ENCODE assay signal across 8 cellular contexts in genomic region chr18:55509631-55510372, GRCh38.
DNase-seq lines count a peak whose midpoint lies in the region; ATAC-seq, FAIRE-seq and TF ChIP-seq lines count a peak whose summit lies in the region.

No MANE protein-coding gene starts in this region.

- intact Hi-C loops in left lung (cut with DNase I) = loop anchor here in 1 of 2 donors (10.0 kb wide), 1 partner anchor 65 kb away; no protein-coding TSS in a partner anchor
- intact Hi-C loops in prostate gland (cut with DNase I) = no loop called here

- TF ChIP-seq POLR2A in A549 (IDR thresholded peaks at IDR 0.05; ENCODE audit: low read length) (no peak), prostate gland (IDR thresholded peaks at IDR 0.05) (no peak)

- H3K9me3 ChIP-seq in A549 (no peaks in the 10 kb centered on the region), left lung (no peaks in the 10 kb centered on the region), prostate gland (no peaks in the 10 kb centered on the region)

- H3K27me3 ChIP-seq in left lung (no peaks in the 10 kb centered on the region), prostate gland (replicated peaks; ENCODE audit: insufficient read depth) (no peaks in the 10 kb centered on the region)

- WGBS in A549 (ENCODE audit: missing lambda C conversion rate) = 47% methylated on average over 4 of the region's 4 CpGs
- 59% methylated on average over 4 of the region's 4 CpGs for WGBS in prostate gland

- POLR2A ChIA-PET in A549 (lab: Yijun Ruan, JAX) = no interaction called here

- no peak for TF ChIP-seq RAD21 in A549 (conservative IDR thresholded peaks at IDR 0.05 in 1 of 2, IDR thresholded peaks at IDR 0.05 in 1 of 2)

- CTCF ChIA-PET in A549 (lab: Yijun Ruan, JAX) = no interaction called here

- no peak overlapping the region for H3K4me3 ChIP-seq in A549
- H3K4me3 ChIP-seq in left lung = peak overlapping the region in 1 of 2 donors; percentile 12
- H3K4me3 ChIP-seq in prostate gland = peak overlapping the region in 1 of 2 donors; percentile 12

- peak overlapping the region; percentile 46 for H3K4me2 ChIP-seq in A549

- FAIRE-seq in A549 (lab: Jason Lieb, UNC) = no peak

- H3K36me3 ChIP-seq in left lung (no peaks in the 10 kb centered on the region), prostate gland (no peaks in the 10 kb centered on the region)

- H3K4me1 ChIP-seq in A549 = no peaks in the 10 kb centered on the region
- peaks cover 9 to 24% of the 10 kb centered on the region in 2 donors for H3K4me1 ChIP-seq in left lung
- no peaks in the 10 kb centered on the region for H3K4me1 ChIP-seq in prostate gland (replicated peaks)

- ATAC-seq in A549 (no peak), HG03175 (IDR thresholded peaks at IDR 0.05; ENCODE audit: unreplicated experiment) (peak; percentile 69), left lung (peak; percentile 43)

- TF ChIP-seq CTCF in A549 (IDR thresholded peaks at IDR 0.05) (no peak), left lung (IDR thresholded peaks at IDR 0.05) (no peak), prostate gland (IDR thresholded peaks at IDR 0.05) (no peak)

- DNase-seq in A549 (ENCODE audit: low read depth in 1 of 2, low spot score in 1 of 2) (no peak), GM19238 (ENCODE audit: insufficient read length, low spot score) (peak; percentile 16), amniotic epithelial cell (ENCODE audit: low read depth) (peak; percentile 97), left lung (no peak), prostate gland (ENCODE audit: low spot score) (no peak)
- DNase-seq in stimulated activated CD4-positive, alpha-beta T cell treated with anti-CD3 and anti-CD28 coated beads, Interleukin-12 subunit alpha, Interleukin-12 subunit beta, amount 100 ng/mL, for 4 hours = no peak
- DNase-seq in stimulated activated CD4-positive, alpha-beta T cell treated with anti-CD3 and anti-CD28 coated beads, Interleukin-4, amount 100 ng/mL, for 4 hours = no peak

- H3K27ac ChIP-seq in A549 = 0 out of 6 replicates have a peak overlapping the region, but pooled peaks of 1 of the 2 experiments have one; percentile 26
- H3K27ac ChIP-seq in left lung = peak overlapping the region; percentile 74 to 83
- H3K27ac ChIP-seq in prostate gland = peak overlapping the region in 1 of 2 donors; percentile 45

- no peak for TF ChIP-seq EP300 in A549 (IDR thresholded peaks at IDR 0.05)

TF ChIP-seq in A549, 52 proteins besides CTCF, POLR2A, EP300 and RAD21:
- TF ChIP-seq HEYL (CRISPR knock-in tag; IDR thresholded peaks at IDR 0.05) (no peak), HOXB5 (CRISPR knock-in tag; IDR thresholded peaks at IDR 0.05) (no peak), NPAS2 (CRISPR knock-in tag; IDR thresholded peaks at IDR 0.05; ENCODE audit: borderline replicate concordance) (no peak), BCL3 (IDR thresholded peaks at IDR 0.05) (no peak), USF2 (IDR thresholded peaks at IDR 0.05) (no peak), JUN (IDR thresholded peaks at IDR 0.05) (no peak), ZSCAN20 (CRISPR knock-in tag; IDR thresholded peaks at IDR 0.05) (no peak), PBX3 (IDR thresholded peaks at IDR 0.05) (no peak), HDAC2 (IDR thresholded peaks at IDR 0.05) (no peak), JUNB (IDR thresholded peaks at IDR 0.05) (no peak), HOXA7 (CRISPR knock-in tag; IDR thresholded peaks at IDR 0.05) (no peak), RNF2 (IDR thresholded peaks at IDR 0.05; ENCODE audit: borderline replicate concordance, low read depth) (no peak), ZC3H11A (IDR thresholded peaks at IDR 0.05) (no peak), REST (IDR thresholded peaks at IDR 0.05) (no peak), E2F6 (IDR thresholded peaks at IDR 0.05; ENCODE audit: borderline replicate concordance, low read depth) (no peak)

Comparison
In these comparisons a context has a peak if more than half of its experiments do, and no peak if none do; other contexts are left out.
1. ATAC-seq: peak in HG03175 (single experiment) and left lung (single experiment); none in A549 (0 of 2).
2. DNase-seq: peak in GM19238 (single experiment) and amniotic epithelial cell (single experiment); none in A549 (0 of 2), left lung (0 of 2), stimulated activated CD4-positive, alpha-beta T cell treated with anti-CD3 and anti-CD28 coated beads, Interleukin-12 subunit alpha, Interleukin-12 subunit beta, amount 100 ng/mL, for 4 hours (single experiment), stimulated activated CD4-positive, alpha-beta T cell treated with anti-CD3 and anti-CD28 coated beads, Interleukin-4, amount 100 ng/mL, for 4 hours (0 of 2) and prostate gland (single experiment).